In genomic region chr9:89011683-89012082, GRCh38 we compare ENCODE assay signal across 1 cellular context.
TF ChIP-seq lines count a peak whose summit lies in the region.

No MANE protein-coding gene starts in this region.

TF ChIP-seq in H1, 55 proteins besides CTCF, POLR2A, EP300 and RAD21:
- TF ChIP-seq JUN (IDR thresholded peaks at IDR 0.05; ENCODE audit: low read depth, low read length) (no peak), ASH2L (IDR thresholded peaks at IDR 0.05; ENCODE audit: low read length) (no peak), RBBP5 (IDR thresholded peaks at IDR 0.05; ENCODE audit: borderline replicate concordance, low read depth, low read length) (no peak), HDAC2 (IDR thresholded peaks at IDR 0.05; ENCODE audit: borderline replicate concordance in 1 of 2, low read depth in 2 of 2, low read length in 2 of 2) (no peak), JUND (IDR thresholded peaks at IDR 0.05; ENCODE audit: low read length) (no peak)
TF ChIP-seq in H1: peak in this region for 0.
